25 cellular contexts compared by ENCODE assay signal in the genomic region with DNA sequence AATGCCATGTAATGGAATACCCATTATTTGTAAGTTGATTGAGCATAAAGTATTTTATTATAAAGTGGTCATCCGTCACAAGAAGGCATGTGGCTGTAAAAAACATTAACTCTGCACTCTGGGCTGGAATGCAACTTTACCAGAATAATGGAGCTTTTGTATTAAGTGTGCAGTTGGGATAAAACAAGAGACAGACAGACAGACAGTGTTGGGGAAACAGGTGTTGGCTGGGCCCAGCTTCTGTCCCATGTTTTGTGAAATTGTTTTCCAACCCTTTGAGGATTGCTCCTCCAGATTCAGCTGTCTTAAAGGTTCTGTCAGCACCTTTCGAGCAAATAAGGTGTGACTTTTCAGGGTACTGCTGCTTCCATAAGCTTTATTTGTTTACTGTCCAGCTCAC.
DNase-seq lines count a peak whose midpoint lies in the region; FAIRE-seq lines count a peak whose summit lies in the region.
"Had no signal": no experiment of that assay in that cellular context is flagged by ENCODE, and none has a peak within 500 bp of the region (broad histone marks: within the 10 kb centered on the region; RNA-seq: fewer than 3 reads in every experiment).

No MANE protein-coding gene starts in this region.

- peak; percentile 41 for DNase-seq in COLO829 (ENCODE audit: low spot score)
- peak; percentile 90 to 99 for DNase-seq in SJCRH30
- peak; percentile 21 for DNase-seq in medulla oblongata (ENCODE audit: extremely low spot score)
- DNase-seq in pons (ENCODE audit: low spot score), result peak; percentile 67
- DNase-seq in activated CD4-positive, alpha-beta T cell treated with anti-CD3 and anti-CD28 coated beads, Interleukin-2, amount 10 ng/mL, durations not matched to agents 24 days and 14 days, result no peak
- DNase-seq in urothelium cell line (ENCODE audit: low spot score), result no peak
- DNase-seq in T-helper 1 cell, result no peak
- DNase-seq in Kasumi-1 (lab: John Stamatoyannopoulos, UW), result no peak
- DNase-seq: DMS53, GF-D8, GOT3, KBM-7, NCI-H1092 treated with DMSO at 0.1 percent for 48 hours, NCI-H1436 treated with DMSO at 0.1 percent for 48 hours, NCI-H2029, NCI-H226, NCI-H510A treated with DMSO at 0.1 percent for 48 hours, NCI-H748 treated with DMSO at 0.1 percent for 48 hours, PC-9, RPMI8226, SHP77 had no signal

- H3K36me3 Mint-ChIP-seq in activated CD4-positive, alpha-beta T cell treated with anti-CD3 and anti-CD28 coated beads, Interleukin-2, amount 10 ng/mL, durations not matched to agents 24 days and 14 days (ENCODE audit: low read depth), result peaks cover 9% of the 10 kb centered on the region

- H3K4me1 ChIP-seq in SJCRH30, result peaks cover 60% of the 10 kb centered on the region

- intact Hi-C loops in activated CD4-positive, alpha-beta T cell treated with anti-CD3 and anti-CD28 coated beads, Interleukin-2, amount 10 ng/mL, durations not matched to agents 24 days and 14 days (cut with micrococcal nuclease), result no loop called here

- H3K27me3 Mint-ChIP-seq in activated CD4-positive, alpha-beta T cell treated with anti-CD3 and anti-CD28 coated beads, Interleukin-2, amount 10 ng/mL, durations not matched to agents 24 days and 14 days, result no peaks in the 10 kb centered on the region

- no peaks in the 10 kb centered on the region for H3K9me3 Mint-ChIP-seq in activated CD4-positive, alpha-beta T cell treated with anti-CD3 and anti-CD28 coated beads, Interleukin-2, amount 10 ng/mL, durations not matched to agents 24 days and 14 days

- peak overlapping the region; percentile 95 for H3K27ac ChIP-seq in SJCRH30
- H3K27ac ChIP-seq: C4-2B, PC-9 had no signal

- H3K4me1 Mint-ChIP-seq in activated CD4-positive, alpha-beta T cell treated with anti-CD3 and anti-CD28 coated beads, Interleukin-2, amount 10 ng/mL, durations not matched to agents 24 days and 14 days, result peaks cover 11% of the 10 kb centered on the region

- peaks cover 3% of the 10 kb centered on the region for H3K36me3 ChIP-seq in SJCRH30

- FAIRE-seq in urothelium cell line (lab: Jason Lieb, UNC), result no peak
- FAIRE-seq: A204.1, D721Med, GM19239 had no signal

- H3K4me3 ChIP-seq in SJCRH30, result no peak overlapping the region; the same call in 1 of the 2 replicates
- H3K4me3 ChIP-seq: PC-9 had no signal

- H3K4me3 Mint-ChIP-seq in activated CD4-positive, alpha-beta T cell treated with anti-CD3 and anti-CD28 coated beads, Interleukin-2, amount 10 ng/mL, durations not matched to agents 24 days and 14 days, result no peak overlapping the region

- no peaks in the 10 kb centered on the region for H3K9me3 ChIP-seq in SJCRH30 (replicated peaks)

- H3K27me3 ChIP-seq in SJCRH30, result no peaks in the 10 kb centered on the region

- no peak overlapping the region for H3K27ac Mint-ChIP-seq in activated CD4-positive, alpha-beta T cell treated with anti-CD3 and anti-CD28 coated beads, Interleukin-2, amount 10 ng/mL, durations not matched to agents 24 days and 14 days

Comparison
In these comparisons a context has a peak if more than half of its experiments do, and no peak if none do; other contexts are left out.
1. DNase-seq: peak in COLO829 (single experiment), SJCRH30 (2 of 2), medulla oblongata (single experiment) and pons (single experiment); none in activated CD4-positive, alpha-beta T cell treated with anti-CD3 and anti-CD28 coated beads, Interleukin-2, amount 10 ng/mL, durations not matched to agents 24 days and 14 days (single experiment), urothelium cell line (single experiment), T-helper 1 cell (0 of 5) and Kasumi-1 (0 of 2).